In genomic region chr1:157404063-157404501, GRCh38 we compare ENCODE assay signal across 11 cellular contexts.
A peak's percentile ranks its signal among the peaks of the same experiment; 100 is the strongest.
DNase-seq lines count a peak whose midpoint lies in the region; ATAC-seq and TF ChIP-seq lines count a peak whose summit lies in the region.
"Had no signal": no experiment of that assay in that cellular context is flagged by ENCODE, and none has a peak within 500 bp of the region (broad histone marks: within the 10 kb centered on the region; RNA-seq: fewer than 3 reads in every experiment).

No MANE protein-coding gene starts in this region.

- H3K36me3 Mint-ChIP-seq in activated B cell treated with CpG ODN at 0.5 μM for 24 hours (ENCODE audit: low read depth) = no peaks in the 10 kb centered on the region

- no peaks in the 10 kb centered on the region for H3K36me3 ChIP-seq in BLaER1 treated with 17β-estradiol and CSF1 and Interleukin-3, amounts not matched to agents 10 nM and 100 nM

- no peaks in the 10 kb centered on the region for H3K9me3 Mint-ChIP-seq in activated B cell treated with CpG ODN at 0.5 μM for 24 hours
- H3K9me3 Mint-ChIP-seq: activated CD4-positive, alpha-beta memory T cell treated with anti-CD3 and anti-CD28 coated beads, Interleukin-2, amount 10 ng/mL, durations not matched to agents 7 days and 5 days had no signal

- peak overlapping the region; percentile 13 to 83 (median 65); a peak in 20 of 22 replicates for H3K4me2 ChIP-seq in BLaER1 treated with 17β-estradiol and CSF1 and Interleukin-3, amounts not matched to agents 10 nM and 100 nM

- H3K4me1 ChIP-seq in BLaER1 treated with 17β-estradiol and CSF1 and Interleukin-3, amounts not matched to agents 10 nM and 100 nM = peaks cover 12 to 33% (median 25%) of the 10 kb centered on the region in 10 experiments

- H4K20me1 ChIP-seq in BLaER1 treated with 17β-estradiol and CSF1 and Interleukin-3, amounts not matched to agents 10 nM and 100 nM = no peaks in the 10 kb centered on the region

- ATAC-seq in GM19397 (IDR thresholded peaks at IDR 0.05; ENCODE audit: unreplicated experiment) = peak; percentile 24
- peak; percentile 20 for ATAC-seq in HG03565 (IDR thresholded peaks at IDR 0.05; ENCODE audit: unreplicated experiment)
- ATAC-seq in activated B cell treated with CpG ODN at 0.5 μM for 24 hours (ENCODE audit: low read depth) = peak; percentile 34
- ATAC-seq in HG03097 (IDR thresholded peaks at IDR 0.05; ENCODE audit: low FRiP score, unreplicated experiment) = no peak
- no peak for ATAC-seq in GM19467 (IDR thresholded peaks at IDR 0.05; ENCODE audit: unreplicated experiment)

- DNase-seq in activated B cell treated with CpG ODN at 0.5 μM for 24 hours (no peak), AG08396 (ENCODE audit: low spot score) (no peak)
- DNase-seq in stimulated activated CD4-positive, alpha-beta T cell treated with anti-CD3 and anti-CD28 coated beads, Interleukin-2, amount 100 ng/mL, for 24 hours = no peak
- DNase-seq: activated CD4-positive, alpha-beta memory T cell treated with anti-CD3 and anti-CD28 coated beads, Interleukin-2, amount 10 ng/mL, durations not matched to agents 7 days and 5 days; GM23248; NCI-H2029 had no signal

- no peaks in the 10 kb centered on the region for H3K27me3 Mint-ChIP-seq in activated B cell treated with CpG ODN at 0.5 μM for 24 hours

- intact Hi-C loops in activated B cell treated with CpG ODN at 0.5 μM for 24 hours (cut with micrococcal nuclease) = no loop called here

- POLR2A ChIA-PET in activated B cell treated with CpG ODN at 0.5 μM for 24 hours (lab: Charles Lee) = no interaction called here

- peaks cover 17% of the 10 kb centered on the region for H3K4me1 Mint-ChIP-seq in activated B cell treated with CpG ODN at 0.5 μM for 24 hours

- H3K4me3 Mint-ChIP-seq in activated B cell treated with CpG ODN at 0.5 μM for 24 hours = no peak overlapping the region
- H3K4me3 Mint-ChIP-seq: activated CD4-positive, alpha-beta memory T cell treated with anti-CD3 and anti-CD28 coated beads, Interleukin-2, amount 10 ng/mL, durations not matched to agents 7 days and 5 days had no signal

- peak overlapping the region in 6 of 11 experiments; percentile 3 to 75 (median 44); a peak in 9 of 22 replicates for H3K27ac ChIP-seq in BLaER1 treated with 17β-estradiol and CSF1 and Interleukin-3, amounts not matched to agents 10 nM and 100 nM
- H3K27ac ChIP-seq: GM23248 had no signal

- CTCF ChIA-PET in activated B cell treated with CpG ODN at 0.5 μM for 24 hours (lab: Charles Lee) = no interaction called here

- H3K9me3 ChIP-seq in BLaER1 treated with 17β-estradiol and CSF1 and Interleukin-3, amounts not matched to agents 10 nM and 100 nM (replicated peaks in 1 of 11) = peaks cover 0 to 12% (median 0%) of the 10 kb centered on the region in 11 experiments; a peak in 2 of 22 replicates

- no peak for TF ChIP-seq CTCF in activated B cell treated with CpG ODN at 0.5 μM for 24 hours (IDR thresholded peaks at IDR 0.05)

- peak overlapping the region in 4 of 11 experiments; percentile 6 to 55 (median 22); a peak in 2 of 22 replicates for H3K9ac ChIP-seq in BLaER1 treated with 17β-estradiol and CSF1 and Interleukin-3, amounts not matched to agents 10 nM and 100 nM
- H3K9ac ChIP-seq: GM23248 had no signal

- no peak overlapping the region for H3K4me3 ChIP-seq in BLaER1 treated with 17β-estradiol and CSF1 and Interleukin-3, amounts not matched to agents 10 nM and 100 nM
- H3K4me3 ChIP-seq: GM23248 had no signal

- no peaks in the 10 kb centered on the region for H3K27me3 ChIP-seq in BLaER1 treated with 17β-estradiol and CSF1 and Interleukin-3, amounts not matched to agents 10 nM and 100 nM

- H3K27ac Mint-ChIP-seq in activated B cell treated with CpG ODN at 0.5 μM for 24 hours = peak overlapping the region; percentile 32
- H3K27ac Mint-ChIP-seq: activated CD4-positive, alpha-beta memory T cell treated with anti-CD3 and anti-CD28 coated beads, Interleukin-2, amount 10 ng/mL, durations not matched to agents 7 days and 5 days had no signal

Comparison
In these comparisons a context has a peak if more than half of its experiments do, and no peak if none do; other contexts are left out.
1. ATAC-seq: peak in GM19397 (single experiment), HG03565 (single experiment) and activated B cell treated with CpG ODN at 0.5 μM for 24 hours (single experiment); none in HG03097 (single experiment) and GM19467 (single experiment).